ENCODE assay signal across 24 cellular contexts in genomic region chr1:16149702-16150488, GRCh38. TPM values are rescaled to one million over a fixed set of nuclear protein-coding genes. Genes with fewer than 3 reads are reported as not detected.
DNase-seq lines count a peak whose midpoint lies in the region; ATAC-seq and TF ChIP-seq lines count a peak whose summit lies in the region.
"Had no signal": no experiment of that assay in that cellular context is flagged by ENCODE, and none has a peak within 500 bp of the region (broad histone marks: within the 10 kb centered on the region; RNA-seq: fewer than 3 reads in every experiment).

No MANE protein-coding gene starts in this region.

- H3K9me3 ChIP-seq in heart left ventricle (no peaks in the 10 kb centered on the region), adrenal gland (replicated peaks in 1 of 3) (no peaks in the 10 kb centered on the region), mesodermal cell (ENCODE audit: control insufficient read depth, low read length) (no peaks in the 10 kb centered on the region), tibial artery (no peaks in the 10 kb centered on the region)
- H3K9me3 ChIP-seq: body of pancreas, psoas muscle had no signal

- peak overlapping the region in 8 of 12 donors; percentile 22 to 96 (median 93) for H3K27ac ChIP-seq in heart left ventricle
- H3K27ac ChIP-seq in adrenal gland, result peak overlapping the region in 3 of 5 donors; percentile 33 to 93 (median 84)
- H3K27ac ChIP-seq in mesodermal cell (ENCODE audit: low read depth, low read length, severe bottlenecking), result peak overlapping the region; percentile 90
- peak overlapping the region; percentile 29 to 41 for H3K27ac ChIP-seq in tibial artery
- H3K27ac ChIP-seq: 22Rv1, neural progenitor cell, psoas muscle had no signal

- H3K27me3 ChIP-seq in heart left ventricle, result peaks cover 0 to 2% (median 0%) of the 10 kb centered on the region in 9 donors
- H3K27me3 ChIP-seq in adrenal gland, result no peaks in the 10 kb centered on the region
- H3K27me3 ChIP-seq in tibial artery, result no peaks in the 10 kb centered on the region
- H3K27me3 ChIP-seq: body of pancreas had no signal

- TF ChIP-seq CTCF in heart left ventricle (IDR thresholded peaks at IDR 0.05) (no peak), adrenal gland (IDR thresholded peaks at IDR 0.05) (no peak), tibial artery (IDR thresholded peaks at IDR 0.05) (no peak)

- no peak for DNase-seq in heart left ventricle
- DNase-seq in Right ventricle myocardium inferior (ENCODE audit: missing footprints), result no peak
- DNase-seq in adrenal gland, result no peak
- DNase-seq in tibial artery, result no peak
- DNase-seq in activated CD8-positive, alpha-beta memory T cell treated with anti-CD3 and anti-CD28 coated beads, Interleukin-2, amount 50 U/mL, for 4 hours, result no peak
- no peak for DNase-seq in NCI-H1694 (lab: John Stamatoyannopoulos, UW)
- DNase-seq: activated CD4-positive, alpha-beta T cell treated with anti-CD3 and anti-CD28 coated beads, Interleukin-2, amount 10 ng/mL, durations not matched to agents 24 days and 14 days; activated CD8-positive, alpha-beta memory T cell treated with anti-CD3 and anti-CD28 coated beads, Interleukin-2, amount 10 ng/mL, durations not matched to agents 7 days and 5 days; body of pancreas; effector CD4-positive, alpha-beta T cell; HCEC 1CT; Kasumi-1; NCI-H1048; NCI-H2029 treated with DMSO at 0.1 percent for 48 hours; NCI-H345; psoas muscle; stimulated activated naive B cell treated with anti-CD40 and anti-IgM and Interleukin-4, amounts not matched to agents 10 μg/mL and 1 μg/mL and 100 μg/mL, for 72 hours; T-helper 17 cell had no signal

- H3K4me3 ChIP-seq in heart left ventricle, result no peak overlapping the region
- H3K4me3 ChIP-seq in adrenal gland, result no peak overlapping the region
- H3K4me3 ChIP-seq in mesodermal cell (ENCODE audit: extremely low read depth, insufficient read depth, low read length, poor library complexity, severe bottlenecking), result no peak overlapping the region
- H3K4me3 ChIP-seq in tibial artery, result no peak overlapping the region
- H3K4me3 ChIP-seq: body of pancreas, neural progenitor cell, psoas muscle had no signal

- intact Hi-C loops in heart left ventricle (cut with DNase I), result loop anchor here in 4 of 10 donors (5.0 kb wide), 3 partner anchors 32 to 68 kb away; no protein-coding TSS in a partner anchor
- intact Hi-C loops in Right ventricle myocardium inferior (cut with DNase I), result no loop called here
- intact Hi-C loops in adrenal gland (cut with DNase I), result no loop called here
- intact Hi-C loops in tibial artery (cut with DNase I; ENCODE audit: low total_unique reads), result loop anchor here (5.0 kb wide), 1 partner anchor 37 kb away; no protein-coding TSS in a partner anchor

- H3K36me3 ChIP-seq in heart left ventricle (peaks cover 5 to 37% (median 29%) of the 10 kb centered on the region in 9 donors), adrenal gland (replicated peaks in 1 of 2) (peaks cover 0 to 33% of the 10 kb centered on the region in 2 donors), mesodermal cell (ENCODE audit: control insufficient read depth, insufficient read depth, low read length) (peaks cover 74% of the 10 kb centered on the region), tibial artery (peaks cover 0 to 29% (median 19%) of the 10 kb centered on the region in 3 donors)

- 76 to 81% (median 79%) methylated on average over 11 to 12 of the region's 12 CpGs for WGBS in heart left ventricle, 4 donors
- WGBS in adrenal gland, 4 donors, result 81 to 87% (median 84%) methylated on average over 10 to 12 of the region's 12 CpGs
- WGBS in mesodermal cell (ENCODE audit: insufficient coverage in 2 of 2), 2 experiments, result 89 to 90% methylated on average over 4 to 7 of the region's 12 CpGs

- H3K4me1 ChIP-seq in heart left ventricle (peaks cover 15 to 88% (median 79%) of the 10 kb centered on the region in 12 donors), adrenal gland (replicated peaks in 1 of 2) (peaks cover 56 to 69% of the 10 kb centered on the region in 2 donors), mesodermal cell (ENCODE audit: control insufficient read depth, insufficient read depth, low read length, poor library complexity, severe bottlenecking) (peaks cover 61% of the 10 kb centered on the region), tibial artery (peaks cover 0 to 74% (median 58%) of the 10 kb centered on the region in 4 donors)

- TF ChIP-seq POLR2A in heart left ventricle (IDR thresholded peaks at IDR 0.05), result no peak
- TF ChIP-seq POLR2A in adrenal gland (IDR thresholded peaks at IDR 0.05), result no peak

- ATAC-seq in heart left ventricle (no peak), Right ventricle myocardium inferior (no peak), HG03378 (IDR thresholded peaks at IDR 0.05; ENCODE audit: unreplicated experiment) (no peak)
- ATAC-seq: activated CD8-positive, alpha-beta memory T cell treated with anti-CD3 and anti-CD28 coated beads, Interleukin-2, amount 10 ng/mL, durations not matched to agents 7 days and 5 days; activated naive CD4-positive, alpha-beta T cell treated with anti-CD3 and anti-CD28 coated beads, Interleukin-2, amount 50 U/mL, for 72 hours; body of pancreas; psoas muscle; stimulated activated naive B cell treated with anti-CD40 and anti-IgM and Interleukin-4, amounts not matched to agents 10 μg/mL and 1 μg/mL and 100 μg/mL, for 72 hours; T-helper 17 cell had no signal

RNA-seq across cellular contexts. Expression of gene EPHA2, which starts 6.0 kb away (rescaled TPM):
- total RNA-seq in heart left ventricle (10 to 100 TPM in 8 of 9 donors, 1 to 10 TPM in 1; 7.6 to 34.7 (median 14.8) TPM), Right ventricle myocardium inferior (7.3 TPM), adrenal gland (10 to 100 TPM; 11.8 to 49.5 (median 19.2) TPM)
- polyA plus RNA-seq in heart left ventricle (10 to 100 TPM in 1 of 2 donors, 1 to 10 TPM in 1; 5.6 to 14.0 TPM), adrenal gland (10 to 100 TPM in 2 of 3 donors, 1 to 10 TPM in 1; 2.7 to 15.3 (median 11.5) TPM)
- polyA plus RNA-seq in mesodermal cell (2013, experiment 1 of 2), result 89.4 TPM
- polyA plus RNA-seq in mesodermal cell (2013, experiment 2 of 2), result 69.9 TPM
- total RNA-seq: activated CD4-positive, alpha-beta T cell treated with anti-CD3 and anti-CD28 coated beads, Interleukin-2, amount 10 ng/mL, durations not matched to agents 24 days and 14 days; activated CD8-positive, alpha-beta memory T cell treated with anti-CD3 and anti-CD28 coated beads, Interleukin-2, amount 10 ng/mL, durations not matched to agents 7 days and 5 days; activated T-helper 1 cell treated with anti-CD3 and anti-CD28 coated beads, Interleukin-12 subunit alpha, Interleukin-12 subunit beta, Interleukin-2, Interleukin-4 antibody, amounts not matched to agents 30 ng/mL and 10 ng/mL and 1 ng/mL, durations not matched to agents 14 hours and 24 hours and 36 hours; T-helper 17 cell had no signal

Comparison
In these comparisons a context has a peak if more than half of its experiments do, and no peak if none do; other contexts are left out.
1. H3K27ac ChIP-seq: peak in every context shown above with its lines; median percentile 93 in heart left ventricle; 90 in mesodermal cell; 84 in adrenal gland; 35 in tibial artery.